In genomic region chr11:893008-893654, GRCh38 we compare ENCODE assay signal across 34 cellular contexts.
"Had no signal": no experiment of that assay in that cellular context is flagged by ENCODE, and none has a peak within 500 bp of the region (broad histone marks: within the 10 kb centered on the region; RNA-seq: fewer than 3 reads in every experiment).

No MANE protein-coding gene starts in this region.

- H3K4me3 Mint-ChIP-seq: activated CD4-positive, alpha-beta T cell treated with anti-CD3 and anti-CD28 coated beads for 36 hours; activated CD4-positive, alpha-beta T cell treated with anti-CD3 and anti-CD28 coated beads, Interleukin-2, amount 10 ng/mL, durations not matched to agents 7 days and 5 days; activated naive CD4-positive, alpha-beta T cell treated with anti-CD3 and anti-CD28 coated beads for 36 hours; activated T-cell treated with anti-CD3 and anti-CD28 coated beads, Interleukin-2, amount 50 U/mL, for 4 hours; activated T-helper 1 cell treated with anti-CD3 and anti-CD28 coated beads, Interleukin-12 subunit alpha, Interleukin-12 subunit beta, Interleukin-2, Interleukin-4 antibody, amounts not matched to agents 30 ng/mL and 10 ng/mL and 1 ng/mL, durations not matched to agents 14 hours and 24 hours and 36 hours; T-helper 1 cell treated with Interleukin-12 subunit alpha and Interleukin-12 subunit beta and Interleukin-4 antibody, amounts not matched to agents 30 μg/mL and 1 μg/mL, for 36 hours; T-helper 2 cell treated with Interferon-gamma antibody and Interleukin-4, amounts not matched to agents 5 μg/mL and 100 μg/mL, for 36 hours; WTC11 had no signal

- H3K4me1 ChIP-seq: SJSA1 had no signal

- H3K27ac ChIP-seq: brain microvascular endothelial cell, KMS-11, SJSA1 had no signal

- DNase-seq: activated CD4-positive, alpha-beta T cell treated with anti-CD3 and anti-CD28 coated beads for 36 hours; activated CD4-positive, alpha-beta T cell treated with anti-CD3 and anti-CD28 coated beads, Interleukin-2, amount 10 ng/mL, durations not matched to agents 7 days and 5 days; activated CD4-positive, alpha-beta T cell treated with anti-CD3 and anti-CD28 coated beads, Interleukin-2, amount 50 U/mL, for 48 hours; activated CD8-positive, alpha-beta memory T cell treated with anti-CD3 and anti-CD28 coated beads, Interleukin-2, amount 50 U/mL, for 4 hours; activated gamma-delta T cell treated with Interleukin-2 at 50 U/mL for 16 hours; activated naive CD4-positive, alpha-beta T cell treated with anti-CD3 and anti-CD28 coated beads for 36 hours; activated T-cell treated with anti-CD3 and anti-CD28 coated beads for 4 hours; activated T-cell treated with anti-CD3 and anti-CD28 coated beads, Interleukin-2, amount 50 U/mL, for 4 hours; amniotic stem cell; aorta; brain microvascular endothelial cell; central memory CD4-positive, alpha-beta T cell; MM.1S; MV-4-11; NCI-H1092; NCI-H1436 treated with DMSO at 0.1 percent for 48 hours; NCI-H1694 treated with DMSO at 0.1 percent for 48 hours; NCI-H2029; NCI-H2171; NCI-H510A; NCI-H526; NCI-H748 treated with DMSO at 0.1 percent for 48 hours; NK-92 treated with Interleukin-12 subunit alpha and Interleukin-12 subunit beta, amount 100 ng/mL, for 24 hours; SHP77 treated with DMSO at 0.1 percent for 48 hours; SK-N-SH had no signal

- H3K9me3 Mint-ChIP-seq: activated CD4-positive, alpha-beta T cell treated with anti-CD3 and anti-CD28 coated beads, Interleukin-2, amount 10 ng/mL, durations not matched to agents 7 days and 5 days; activated naive CD4-positive, alpha-beta T cell treated with anti-CD3 and anti-CD28 coated beads for 36 hours; activated naive CD4-positive, alpha-beta T cell treated with anti-CD3 and anti-CD28 coated beads, Interleukin-2, amount 50 U/mL, for 72 hours; activated T-cell treated with anti-CD3 and anti-CD28 coated beads, Interleukin-2, amount 50 U/mL, for 4 hours; activated T-helper 1 cell treated with anti-CD3 and anti-CD28 coated beads, Interleukin-12 subunit alpha, Interleukin-12 subunit beta, Interleukin-2, Interleukin-4 antibody, amounts not matched to agents 30 ng/mL and 10 ng/mL and 1 ng/mL, durations not matched to agents 14 hours and 24 hours and 36 hours; T-helper 1 cell treated with Interleukin-12 subunit alpha and Interleukin-12 subunit beta and Interleukin-4 antibody, amounts not matched to agents 30 μg/mL and 1 μg/mL, for 36 hours; T-helper 2 cell treated with Interferon-gamma antibody and Interleukin-4, amounts not matched to agents 5 μg/mL and 100 μg/mL, for 36 hours; WTC11 had no signal

- H3K36me3 Mint-ChIP-seq: activated naive CD4-positive, alpha-beta T cell treated with anti-CD3 and anti-CD28 coated beads, Interleukin-2, amount 50 U/mL, for 72 hours had no signal

- FAIRE-seq: TTC549 had no signal

- ATAC-seq: activated CD4-positive, alpha-beta T cell treated with anti-CD3 and anti-CD28 coated beads for 36 hours; activated CD4-positive, CD25-positive, alpha-beta regulatory T cell treated with anti-CD3 and anti-CD28 coated beads, Interleukin-2, amount 50 U/mL, for 24 hours; activated naive CD4-positive, alpha-beta T cell treated with anti-CD3 and anti-CD28 coated beads, Interleukin-2, amount 50 U/mL, for 72 hours; activated T-cell treated with anti-CD3 and anti-CD28 coated beads, Interleukin-2, amount 50 U/mL, for 4 hours had no signal

- H3K27me3 ChIP-seq: brain microvascular endothelial cell, SJSA1 had no signal

- H3K27me3 Mint-ChIP-seq: activated CD4-positive, alpha-beta T cell treated with anti-CD3 and anti-CD28 coated beads for 36 hours; activated CD4-positive, alpha-beta T cell treated with anti-CD3 and anti-CD28 coated beads, Interleukin-2, amount 10 ng/mL, durations not matched to agents 7 days and 5 days had no signal

- H3K36me3 ChIP-seq: brain microvascular endothelial cell, SJSA1 had no signal

- H3K9ac ChIP-seq: KMS-11, SK-N-SH had no signal

- H3K4me3 ChIP-seq: SJSA1 had no signal

- H3K4me2 ChIP-seq: KMS-11, SK-N-SH had no signal

- H3K9me3 ChIP-seq: SJSA1, SK-N-SH had no signal

- H3K27ac Mint-ChIP-seq: activated CD4-positive, alpha-beta T cell treated with anti-CD3 and anti-CD28 coated beads for 36 hours; activated CD4-positive, alpha-beta T cell treated with anti-CD3 and anti-CD28 coated beads, Interleukin-2, amount 10 ng/mL, durations not matched to agents 7 days and 5 days; activated naive CD4-positive, alpha-beta T cell treated with anti-CD3 and anti-CD28 coated beads for 36 hours; activated naive CD4-positive, alpha-beta T cell treated with anti-CD3 and anti-CD28 coated beads, Interleukin-2, amount 50 U/mL, for 72 hours; activated T-helper 1 cell treated with anti-CD3 and anti-CD28 coated beads, Interleukin-12 subunit alpha, Interleukin-12 subunit beta, Interleukin-2, Interleukin-4 antibody, amounts not matched to agents 30 ng/mL and 10 ng/mL and 1 ng/mL, durations not matched to agents 14 hours and 24 hours and 36 hours; T-helper 1 cell treated with Interleukin-12 subunit alpha and Interleukin-12 subunit beta and Interleukin-4 antibody, amounts not matched to agents 30 μg/mL and 1 μg/mL, for 36 hours; T-helper 2 cell treated with Interferon-gamma antibody and Interleukin-4, amounts not matched to agents 5 μg/mL and 100 μg/mL, for 36 hours had no signal

- H3K9me2 ChIP-seq: SK-N-SH had no signal

- H3K4me1 Mint-ChIP-seq: activated CD4-positive, alpha-beta T cell treated with anti-CD3 and anti-CD28 coated beads for 36 hours; activated CD4-positive, alpha-beta T cell treated with anti-CD3 and anti-CD28 coated beads, Interleukin-2, amount 10 ng/mL, durations not matched to agents 7 days and 5 days; WTC11 had no signal
